ENCODE assay signal across 10 cellular contexts in genomic region chr4:21507439-21507838, GRCh38.
DNase-seq lines count a peak whose midpoint lies in the region; ATAC-seq and TF ChIP-seq lines count a peak whose summit lies in the region.
"Had no signal": no experiment of that assay in that cellular context is flagged by ENCODE, and none has a peak within 500 bp of the region (broad histone marks: within the 10 kb centered on the region; RNA-seq: fewer than 3 reads in every experiment).

No MANE protein-coding gene starts in this region.

- peaks cover 30% of the 10 kb centered on the region for H3K27me3 ChIP-seq in GM23248 (replicated peaks; ENCODE audit: insufficient read depth)
- peaks cover 2% of the 10 kb centered on the region; the same call in 1 of the 2 replicates for H3K27me3 ChIP-seq in OCI-LY3 (ENCODE audit: low read depth, low read length)

- H3K27me3 Mint-ChIP-seq in activated T-helper 17 cell treated with anti-CD3 and anti-CD28 coated beads, Interleukin-2, amount 50 U/mL, for 72 hours: no peaks in the 10 kb centered on the region
- H3K27me3 Mint-ChIP-seq: memory B cell had no signal

- H2AFZ ChIP-seq in GM23248 (no peak overlapping the region), OCI-LY3 (ENCODE audit: low read depth, low read length) (no peak overlapping the region)

- H3K36me3 Mint-ChIP-seq in activated T-helper 17 cell treated with anti-CD3 and anti-CD28 coated beads, Interleukin-2, amount 50 U/mL, for 72 hours (ENCODE audit: low read depth): no peaks in the 10 kb centered on the region
- H3K36me3 Mint-ChIP-seq: memory B cell had no signal

- 58 to 61% methylated on average over 4 of the region's 4 CpGs for WGBS in GM23248 (ENCODE audit: low coverage in 1 of 2, low lambda C conversion rate in 2 of 2, missing lambda C conversion rate in 2 of 2), 2 experiments

- H3K9me3 ChIP-seq in GM23248 (ENCODE audit: low read depth) (no peaks in the 10 kb centered on the region), OCI-LY3 (ENCODE audit: insufficient read depth, low read length) (no peaks in the 10 kb centered on the region)

- DNase-seq in A172 (ENCODE audit: low spot score) (peak; percentile 16), GM23248 (peak; percentile 40), epithelial cell of proximal tubule (ENCODE audit: low read depth) (no peak), NOMO-1 treated with dmso at 0.1 percent for 144 hours (lab: John Stamatoyannopoulos, UW; ENCODE audit: unreplicated experiment) (no peak)
- DNase-seq: NCI-H187 had no signal

- H3K4me2 ChIP-seq in GM23248 (ENCODE audit: unreplicated experiment) (no peak overlapping the region), OCI-LY3 (ENCODE audit: low read length) (no peak overlapping the region)

- no peak overlapping the region for H3K27ac ChIP-seq in GM23248
- no peak overlapping the region for H3K27ac ChIP-seq in OCI-LY3 (ENCODE audit: low read length)

- no peak for ATAC-seq in HG03457 (IDR thresholded peaks at IDR 0.05; ENCODE audit: unreplicated experiment)
- ATAC-seq in HG02642 (IDR thresholded peaks at IDR 0.05; ENCODE audit: poor library complexity, unreplicated experiment): no peak
- no peak for ATAC-seq in activated T-helper 17 cell treated with anti-CD3 and anti-CD28 coated beads, Interleukin-2, amount 50 U/mL, for 72 hours (replicated peaks)

- H3K4me3 Mint-ChIP-seq in activated T-helper 17 cell treated with anti-CD3 and anti-CD28 coated beads, Interleukin-2, amount 50 U/mL, for 72 hours: no peak overlapping the region
- H3K4me3 Mint-ChIP-seq: memory B cell had no signal

- H3K9me2 ChIP-seq in GM23248 (ENCODE audit: insufficient read depth): no peaks in the 10 kb centered on the region

- H4K20me1 ChIP-seq in GM23248 (ENCODE audit: insufficient read depth) (no peaks in the 10 kb centered on the region), OCI-LY3 (ENCODE audit: insufficient read depth, low read length) (no peaks in the 10 kb centered on the region)

- H3K4me1 ChIP-seq in GM23248 (ENCODE audit: insufficient read depth) (no peaks in the 10 kb centered on the region), OCI-LY3 (ENCODE audit: low read length) (no peaks in the 10 kb centered on the region)

- TF ChIP-seq CTCF in OCI-LY3 (IDR thresholded peaks at IDR 0.05; ENCODE audit: low read depth, low read length) (peak; percentile 37), epithelial cell of proximal tubule (conservative IDR thresholded peaks at IDR 0.05; ENCODE audit: low read depth, low read length) (peak; percentile 49)

- in situ Hi-C loops in GM23248 (cut with MboI): loop anchor here (10.0 kb wide), 1 partner anchor 257 kb away; no protein-coding TSS in a partner anchor

- no peaks in the 10 kb centered on the region for H3K79me2 ChIP-seq in GM23248 (ENCODE audit: insufficient read depth)
- no peaks in the 10 kb centered on the region for H3K79me2 ChIP-seq in OCI-LY3 (ENCODE audit: low read length)

- H3K9ac ChIP-seq in GM23248 (no peak overlapping the region), OCI-LY3 (ENCODE audit: low read length) (no peak overlapping the region)

- H3K4me1 Mint-ChIP-seq in activated T-helper 17 cell treated with anti-CD3 and anti-CD28 coated beads, Interleukin-2, amount 50 U/mL, for 72 hours: no peaks in the 10 kb centered on the region
- H3K4me1 Mint-ChIP-seq: memory B cell had no signal

- H3K9me3 Mint-ChIP-seq in activated T-helper 17 cell treated with anti-CD3 and anti-CD28 coated beads, Interleukin-2, amount 50 U/mL, for 72 hours: no peaks in the 10 kb centered on the region

- H3K4me3 ChIP-seq in GM23248: no peak overlapping the region
- H3K4me3 ChIP-seq in OCI-LY3 (ENCODE audit: low read length): no peak overlapping the region
- no peak overlapping the region for H3K4me3 ChIP-seq in epithelial cell of proximal tubule (ENCODE audit: low read depth, low read length)

- no peak overlapping the region for H3K27ac Mint-ChIP-seq in activated T-helper 17 cell treated with anti-CD3 and anti-CD28 coated beads, Interleukin-2, amount 50 U/mL, for 72 hours
- H3K27ac Mint-ChIP-seq: memory B cell had no signal

- no peaks in the 10 kb centered on the region for H3F3A ChIP-seq in GM23248 (ENCODE audit: insufficient read depth)

- H3K36me3 ChIP-seq in GM23248 (ENCODE audit: low read depth): no peaks in the 10 kb centered on the region
- no peaks in the 10 kb centered on the region for H3K36me3 ChIP-seq in OCI-LY3 (replicated peaks; ENCODE audit: low read depth, low read length)

Comparison
In these comparisons a context has a peak if more than half of its experiments do, and no peak if none do; other contexts are left out.
1. DNase-seq: peak in A172 (single experiment) and GM23248 (single experiment); none in epithelial cell of proximal tubule (single experiment) and NOMO-1 treated with dmso at 0.1 percent for 144 hours (single experiment).